Comparison of ENCODE assay signal across 17 cellular contexts in the genomic region with DNA sequence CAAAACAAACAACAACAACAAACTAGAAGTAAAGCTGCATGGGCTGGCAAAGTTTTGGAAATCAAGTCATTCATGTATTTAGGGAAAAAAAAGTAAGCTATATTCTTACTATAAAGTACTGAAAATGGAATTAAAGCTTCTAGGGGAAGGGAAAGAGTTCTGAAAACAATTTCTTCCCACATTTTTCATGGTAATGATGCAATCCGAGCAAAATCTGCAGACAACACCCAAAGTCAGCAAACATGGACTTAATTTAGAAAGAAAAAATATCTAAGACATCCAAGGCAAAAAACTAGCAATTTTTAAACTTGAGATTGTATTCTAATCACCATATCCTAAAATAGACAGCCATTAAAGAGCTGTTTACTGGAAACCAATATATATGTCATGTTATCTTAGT.
"Had no signal": no experiment of that assay in that cellular context is flagged by ENCODE, and none has a peak within 500 bp of the region (broad histone marks: within the 10 kb centered on the region; RNA-seq: fewer than 3 reads in every experiment).

No MANE protein-coding gene starts in this region.

- H3K9me3 Mint-ChIP-seq: activated B cell treated with CpG ODN at 0.5 μM for 24 hours; activated CD8-positive, alpha-beta T cell treated with anti-CD3 and anti-CD28 coated beads for 36 hours; activated naive CD4-positive, alpha-beta T cell treated with anti-CD3 and anti-CD28 coated beads, Interleukin-2, amount 50 U/mL, for 72 hours; activated T-cell treated with anti-CD3 and anti-CD28 coated beads, Interleukin-2, amount 50 U/mL, for 4 hours; dendritic cell treated with granulocyte-macrophage colony-stimulating factor and Interleukin-4, amounts not matched to agents 40 ng/mL and 50 ng/mL, for 4 days; neural crest cell had no signal

- H3K9me3 ChIP-seq: lower lobe of right lung, psoas muscle, right lobe of liver, stomach had no signal

- H3K36me3 ChIP-seq: brain microvascular endothelial cell had no signal

- H3K4me3 Mint-ChIP-seq: activated B cell treated with CpG ODN at 0.5 μM for 24 hours; activated CD8-positive, alpha-beta T cell treated with anti-CD3 and anti-CD28 coated beads for 36 hours; activated T-cell treated with anti-CD3 and anti-CD28 coated beads, Interleukin-2, amount 50 U/mL, for 4 hours; dendritic cell treated with granulocyte-macrophage colony-stimulating factor and Interleukin-4, amounts not matched to agents 40 ng/mL and 50 ng/mL, for 4 days; neural crest cell had no signal

- ATAC-seq: activated CD8-positive, alpha-beta T cell treated with anti-CD3 and anti-CD28 coated beads for 36 hours; activated naive CD4-positive, alpha-beta T cell treated with anti-CD3 and anti-CD28 coated beads, Interleukin-2, amount 50 U/mL, for 72 hours; activated T-cell treated with anti-CD3 and anti-CD28 coated beads, Interleukin-2, amount 50 U/mL, for 4 hours; left colon; lower lobe of right lung; psoas muscle; right lobe of liver had no signal

- H3K27ac ChIP-seq: brain microvascular endothelial cell, lower lobe of right lung, psoas muscle, right lobe of liver, stomach had no signal

- H3K4me3 ChIP-seq: lower lobe of right lung, psoas muscle, right lobe of liver, stomach had no signal

- H3K27ac Mint-ChIP-seq: activated B cell treated with CpG ODN at 0.5 μM for 24 hours; activated CD8-positive, alpha-beta T cell treated with anti-CD3 and anti-CD28 coated beads for 36 hours; activated naive CD4-positive, alpha-beta T cell treated with anti-CD3 and anti-CD28 coated beads, Interleukin-2, amount 50 U/mL, for 72 hours; dendritic cell treated with granulocyte-macrophage colony-stimulating factor and Interleukin-4, amounts not matched to agents 40 ng/mL and 50 ng/mL, for 4 days had no signal

- DNase-seq: activated B cell treated with CpG ODN at 0.5 μM for 24 hours; activated CD4-positive, alpha-beta T cell treated with anti-CD3 and anti-CD28 coated beads for 48 hours; activated CD8-positive, alpha-beta T cell treated with anti-CD3 and anti-CD28 coated beads for 36 hours; activated effector memory CD4-positive, alpha-beta T cell treated with Interleukin-2 at 50 U/mL for 16 hours; activated T-cell treated with anti-CD3 and anti-CD28 coated beads, Interleukin-2, amount 50 U/mL, for 4 hours; amniotic stem cell; brain microvascular endothelial cell; effector memory CD4-positive, alpha-beta T cell; left colon; lower lobe of right lung; midbrain; psoas muscle; right lobe of liver; stomach had no signal

- H3K27me3 ChIP-seq: brain microvascular endothelial cell, right lobe of liver, stomach had no signal
